In genomic region chr11:112608466-112608865, GRCh38 we compare ENCODE assay signal across 25 cellular contexts.
"Had no signal": no experiment of that assay in that cellular context is flagged by ENCODE, and none has a peak within 500 bp of the region (broad histone marks: within the 10 kb centered on the region; RNA-seq: fewer than 3 reads in every experiment).

No MANE protein-coding gene starts in this region.

- H3K4me1 Mint-ChIP-seq: stimulated activated memory B cell treated with anti-CD40 and anti-IgM and Interleukin-4, amounts not matched to agents 10 μg/mL and 1 μg/mL and 100 μg/mL, for 72 hours; stimulated activated naive CD8-positive, alpha-beta T cell treated with anti-CD3 and anti-CD28 coated beads, Interleukin-15, amount 100 ng/mL, for 72 hours had no signal

- H3K27ac Mint-ChIP-seq: naive thymus-derived CD4-positive, alpha-beta T cell; natural killer cell treated with Interleukin-12 subunit alpha and Interleukin-12 subunit beta and Interleukin-15 and Interleukin-18, amount 100 ng/mL, for 72 hours; stimulated activated memory B cell treated with anti-CD40 and anti-IgM and Interleukin-4, amounts not matched to agents 10 μg/mL and 1 μg/mL and 100 μg/mL, for 72 hours; type B pancreatic cell had no signal

- H3K36me3 Mint-ChIP-seq: naive thymus-derived CD4-positive, alpha-beta T cell; natural killer cell treated with Interleukin-12 subunit alpha and Interleukin-12 subunit beta and Interleukin-15 and Interleukin-18, amount 100 ng/mL, for 72 hours; stimulated activated memory B cell treated with anti-CD40 and anti-IgM and Interleukin-4, amounts not matched to agents 10 μg/mL and 1 μg/mL and 100 μg/mL, for 72 hours; type B pancreatic cell had no signal

- H3K4me3 Mint-ChIP-seq: naive thymus-derived CD4-positive, alpha-beta T cell; natural killer cell treated with Interleukin-12 subunit alpha and Interleukin-12 subunit beta and Interleukin-15 and Interleukin-18, amount 100 ng/mL, for 72 hours; neural crest cell; stimulated activated memory B cell treated with anti-CD40 and anti-IgM and Interleukin-4, amounts not matched to agents 10 μg/mL and 1 μg/mL and 100 μg/mL, for 72 hours; stimulated activated naive CD8-positive, alpha-beta T cell treated with anti-CD3 and anti-CD28 coated beads, Interleukin-15, amount 100 ng/mL, for 72 hours; type B pancreatic cell had no signal

- FAIRE-seq: pancreas, small intestine had no signal

- H3K9me3 Mint-ChIP-seq: naive thymus-derived CD4-positive, alpha-beta T cell; natural killer cell treated with Interleukin-12 subunit alpha and Interleukin-12 subunit beta and Interleukin-15 and Interleukin-18, amount 100 ng/mL, for 72 hours; stimulated activated memory B cell treated with anti-CD40 and anti-IgM and Interleukin-4, amounts not matched to agents 10 μg/mL and 1 μg/mL and 100 μg/mL, for 72 hours; stimulated activated naive CD8-positive, alpha-beta T cell treated with anti-CD3 and anti-CD28 coated beads, Interleukin-15, amount 100 ng/mL, for 72 hours; type B pancreatic cell had no signal

- DNase-seq: islet precursor cell; left ventricle myocardium inferior; mesendoderm; midbrain; mucosa of descending colon; naive thymus-derived CD4-positive, alpha-beta T cell; nucleus accumbens; pancreas; posterior cingulate gyrus; retina; right cardiac atrium; sigmoid colon; small intestine; spleen; stimulated activated CD4-positive, alpha-beta T cell treated with anti-CD3 and anti-CD28 coated beads, Interleukin-1b, Interleukin-23, amount 100 ng/mL, for 48 hours; stimulated activated CD4-positive, alpha-beta T cell treated with anti-CD3 and anti-CD28 coated beads, Interleukin-2, amount 100 ng/mL, for 48 hours; stimulated activated CD4-positive, alpha-beta T cell treated with anti-CD3 and anti-CD28 coated beads, Interleukin-4, amount 100 ng/mL, for 4 hours; stimulated activated CD8-positive, alpha-beta memory T cell treated with anti-CD3 and anti-CD28 coated beads, Interleukin-4, amount 100 ng/mL, for 48 hours; stimulated activated naive CD4-positive, alpha-beta T cell treated with Interleukin-2 at 50 U/mL for 16 hours; stimulated activated naive CD8-positive, alpha-beta T cell treated with anti-CD3 and anti-CD28 coated beads, Interleukin-15, amount 100 ng/mL, for 72 hours; substantia nigra had no signal

- ATAC-seq: mucosa of descending colon; naive thymus-derived CD4-positive, alpha-beta T cell; natural killer cell treated with Interleukin-12 subunit alpha and Interleukin-12 subunit beta and Interleukin-15 and Interleukin-18, amount 100 ng/mL, for 72 hours; pancreas; right cardiac atrium; stimulated activated memory B cell treated with anti-CD40 and anti-IgM and Interleukin-4, amounts not matched to agents 10 μg/mL and 1 μg/mL and 100 μg/mL, for 72 hours; stimulated activated naive CD8-positive, alpha-beta T cell treated with anti-CD3 and anti-CD28 coated beads, Interleukin-15, amount 100 ng/mL, for 72 hours had no signal
